Comparison of ENCODE assay signal across 8 cellular contexts in the genomic region with DNA sequence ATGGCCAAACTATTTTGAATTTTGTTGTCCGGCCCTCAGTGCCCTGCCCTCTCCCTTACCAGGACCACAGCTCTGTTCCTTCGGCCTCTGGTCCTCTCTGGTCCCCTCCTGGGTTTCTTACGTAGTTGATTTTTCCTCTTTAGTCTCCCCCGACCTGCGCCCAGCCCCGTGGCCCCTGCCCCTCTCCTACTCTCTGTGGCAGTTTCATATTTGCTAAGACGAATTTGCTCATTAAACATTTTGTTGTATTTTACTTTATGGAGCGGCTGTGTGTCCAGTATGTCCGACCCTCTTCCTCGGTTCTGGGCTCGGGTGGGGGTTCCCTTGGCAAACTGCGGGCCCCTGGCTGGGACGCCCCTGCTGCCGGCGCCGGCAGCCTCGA. TPM values are rescaled to one million over a fixed set of nuclear protein-coding genes. Genes with fewer than 3 reads are reported as not detected.
DNase-seq lines count a peak whose midpoint lies in the region; ATAC-seq and TF ChIP-seq lines count a peak whose summit lies in the region.

No MANE protein-coding gene starts in this region.

- H4K20me1 ChIP-seq in OCI-LY7 (ENCODE audit: insufficient read depth, low read length) (no peaks in the 10 kb centered on the region; the same call in 1 of the 2 replicates), neural progenitor cell (ENCODE audit: low read depth) (peaks cover 70% of the 10 kb centered on the region)

- H3K27ac ChIP-seq in CD8-positive, alpha-beta T cell (ENCODE audit: low read depth, low read length), result peak overlapping the region; percentile 88
- peak overlapping the region; percentile 57 for H3K27ac ChIP-seq in OCI-LY7 (ENCODE audit: low read depth, low read length, poor library complexity, severe bottlenecking)
- H3K27ac ChIP-seq in neural progenitor cell, result peak overlapping the region; percentile 56

- H3K4me1 ChIP-seq in CD8-positive, alpha-beta T cell (ENCODE audit: insufficient read depth, low read length), result peaks cover 50% of the 10 kb centered on the region
- H3K4me1 ChIP-seq in OCI-LY7 (ENCODE audit: insufficient read depth, low read length, poor library complexity, severe bottlenecking) (peaks cover 46% of the 10 kb centered on the region), neural progenitor cell (peaks cover 19% of the 10 kb centered on the region)

- POLR2A ChIA-PET in CD8-positive, alpha-beta T cell (lab: Charles Lee), result interaction anchor here (0.7 to 1.3 kb wide), 2 partner anchors 20 to 27 kb away, joined by 3 to 4 read pairs; a partner anchor contains a TSS
- POLR2A ChIA-PET in OCI-LY7 (lab: Charles Lee), result no interaction called here

- H3K27ac Mint-ChIP-seq in CD8-positive, alpha-beta T cell, result peak overlapping the region; percentile 90
- peak overlapping the region; percentile 93 to 95 for H3K27ac Mint-ChIP-seq in effector memory CD8-positive, alpha-beta T cell
- H3K27ac Mint-ChIP-seq in neural progenitor cell, result peak overlapping the region; percentile 85

- no peaks in the 10 kb centered on the region for H3K27me3 Mint-ChIP-seq in CD8-positive, alpha-beta T cell (ENCODE audit: low read depth)
- no peaks in the 10 kb centered on the region for H3K27me3 Mint-ChIP-seq in effector memory CD8-positive, alpha-beta T cell
- H3K27me3 Mint-ChIP-seq in neural progenitor cell (ENCODE audit: insufficient read depth, low read depth), result peaks cover 12% of the 10 kb centered on the region

- H3K4me3 Mint-ChIP-seq in CD8-positive, alpha-beta T cell, result peak overlapping the region; percentile 76
- H3K4me3 Mint-ChIP-seq in effector memory CD8-positive, alpha-beta T cell, result peak overlapping the region; percentile 90
- H3K4me3 Mint-ChIP-seq in neural progenitor cell, result peak overlapping the region; percentile 85

- no peak overlapping the region for H3K9ac ChIP-seq in neural progenitor cell

- H3K79me2 ChIP-seq in OCI-LY7 (ENCODE audit: insufficient read depth, low read depth, low read length) (peaks cover 66% of the 10 kb centered on the region), neural progenitor cell (ENCODE audit: low read depth) (peaks cover 87% of the 10 kb centered on the region)

- H3K4me2 ChIP-seq in OCI-LY7 (ENCODE audit: low read length), result peak overlapping the region; percentile 72
- peak overlapping the region; percentile 87 for H3K4me2 ChIP-seq in neural progenitor cell

- H2AFZ ChIP-seq in OCI-LY7 (ENCODE audit: low read length) (no peak overlapping the region), neural progenitor cell (replicated peaks) (no peak overlapping the region)

- DNase-seq in CD8-positive, alpha-beta T cell, result no peak
- DNase-seq in OCI-LY7 (ENCODE audit: low spot score) (no peak), neural progenitor cell (ENCODE audit: low spot score) (peak; percentile 31), NOMO-1 treated with dmso at 0.1 percent for 144 hours (lab: John Stamatoyannopoulos, UW; ENCODE audit: unreplicated experiment) (no peak), NCI-H1105 treated with DMSO at 0.1 percent for 48 hours (lab: John Stamatoyannopoulos, UW) (no peak)
- DNase-seq in effector memory CD8-positive, alpha-beta T cell, result no peak

- no peaks in the 10 kb centered on the region for H3K9me3 Mint-ChIP-seq in CD8-positive, alpha-beta T cell
- H3K9me3 Mint-ChIP-seq in effector memory CD8-positive, alpha-beta T cell, result no peaks in the 10 kb centered on the region
- H3K9me3 Mint-ChIP-seq in neural progenitor cell, result no peaks in the 10 kb centered on the region

- intact Hi-C loops in CD8-positive, alpha-beta T cell (cut with DNase I, micrococcal nuclease), result loop anchor here in 1 of 2 experiments (2.0 to 10.0 kb wide), 3 partner anchors 40 to 1230 kb away; a partner anchor contains a TSS
- intact Hi-C loops in OCI-LY7 (cut with micrococcal nuclease; ENCODE audit: unreplicated experiment), result no loop called here

- H3K9me2 ChIP-seq in OCI-LY7 (ENCODE audit: insufficient read depth, low read length), result no peaks in the 10 kb centered on the region

- TF ChIP-seq CTCF in CD8-positive, alpha-beta T cell (IDR thresholded peaks at IDR 0.05), result no peak
- TF ChIP-seq CTCF in OCI-LY7 (conservative IDR thresholded peaks at IDR 0.05; ENCODE audit: low read length) (no peak), neural progenitor cell (IDR thresholded peaks at IDR 0.05) (no peak)

- H3K27me3 ChIP-seq in CD8-positive, alpha-beta T cell (ENCODE audit: insufficient read depth, low read length), result no peaks in the 10 kb centered on the region
- no peaks in the 10 kb centered on the region for H3K27me3 ChIP-seq in neural progenitor cell

- peaks cover 64% of the 10 kb centered on the region for H3K36me3 Mint-ChIP-seq in CD8-positive, alpha-beta T cell
- peaks cover 74% of the 10 kb centered on the region for H3K36me3 Mint-ChIP-seq in effector memory CD8-positive, alpha-beta T cell (ENCODE audit: insufficient read depth)
- peaks cover 18% of the 10 kb centered on the region for H3K36me3 Mint-ChIP-seq in neural progenitor cell

- no peak for ATAC-seq in CD8-positive, alpha-beta T cell
- ATAC-seq in effector memory CD8-positive, alpha-beta T cell (replicated peaks), result no peak
- ATAC-seq in HG02588 (IDR thresholded peaks at IDR 0.05; ENCODE audit: unreplicated experiment) (no peak), HG03520 (IDR thresholded peaks at IDR 0.05; ENCODE audit: unreplicated experiment) (no peak)

- CTCF ChIA-PET in CD8-positive, alpha-beta T cell (lab: Charles Lee), result no interaction called here
- CTCF ChIA-PET in OCI-LY7 (lab: Charles Lee; ENCODE audit: unreplicated experiment), result no interaction called here

- no peaks in the 10 kb centered on the region for H3K9me3 ChIP-seq in CD8-positive, alpha-beta T cell (ENCODE audit: low read length)
- no peaks in the 10 kb centered on the region for H3K9me3 ChIP-seq in OCI-LY7 (ENCODE audit: low read length)
- H3K9me3 ChIP-seq in neural progenitor cell (ENCODE audit: low read depth), result no peaks in the 10 kb centered on the region

- peaks cover 56% of the 10 kb centered on the region for H3K4me1 Mint-ChIP-seq in CD8-positive, alpha-beta T cell (ENCODE audit: low read depth)
- H3K4me1 Mint-ChIP-seq in effector memory CD8-positive, alpha-beta T cell (ENCODE audit: low read depth in 2 of 2), result peaks cover 48 to 49% of the 10 kb centered on the region in 2 donors
- H3K4me1 Mint-ChIP-seq in neural progenitor cell, result peaks cover 36% of the 10 kb centered on the region

- H3F3A ChIP-seq in neural progenitor cell (ENCODE audit: low read depth), result peaks cover 46% of the 10 kb centered on the region

- H3K4me3 ChIP-seq in CD8-positive, alpha-beta T cell (ENCODE audit: low read depth, low read length), result peak overlapping the region; percentile 80
- peak overlapping the region; percentile 95 for H3K4me3 ChIP-seq in OCI-LY7 (ENCODE audit: low read depth, low read length, poor library complexity, severe bottlenecking)
- H3K4me3 ChIP-seq in neural progenitor cell, result peak overlapping the region; percentile 70

- no TSS peak for BruUV-seq in OCI-LY7 (replicated peaks; lab: Mats Ljungman, UMichigan)

- H3K36me3 ChIP-seq in CD8-positive, alpha-beta T cell (ENCODE audit: insufficient read depth, low read length), result peaks cover 34% of the 10 kb centered on the region
- H3K36me3 ChIP-seq in OCI-LY7 (ENCODE audit: insufficient read depth, low read length) (peaks cover 86% of the 10 kb centered on the region), neural progenitor cell (no peaks in the 10 kb centered on the region)

RNA-seq across cellular contexts. Expression of a gene that starts 0.6 kb away (rescaled TPM):
- 10 to 100 TPM; 41.1 to 45.2 TPM for total RNA-seq in CD8-positive, alpha-beta T cell
- total RNA-seq in OCI-LY7 (2014; rRNA removed; shearing (Covaris generic)), result 40.5 and 46.3 TPM in 2 replicates
- total RNA-seq in OCI-LY7 (2022) (120 and 121 TPM in 2 replicates), neural progenitor cell (ENCODE audit: low replicate concordance) (16.1 and 75.0 TPM in 2 replicates)

RNA-seq across cellular contexts. Expression of a gene that starts 19.6 kb away (rescaled TPM):
- 100 to 1,000 TPM; 197 to 201 TPM for total RNA-seq in CD8-positive, alpha-beta T cell
- 193 and 211 TPM in 2 replicates for total RNA-seq in OCI-LY7 (2014; rRNA removed; shearing (Covaris generic))
- total RNA-seq in OCI-LY7 (2022) (233 and 264 TPM in 2 replicates), neural progenitor cell (ENCODE audit: low replicate concordance) (124 and 238 TPM in 2 replicates)

RNA-seq across cellular contexts. Expression of a gene that starts 26.4 kb away (rescaled TPM):
- 1 to 10 TPM; 1.3 to 2.6 TPM for total RNA-seq in CD8-positive, alpha-beta T cell
- 29.4 and 30.1 TPM in 2 replicates for total RNA-seq in OCI-LY7 (2014; rRNA removed; shearing (Covaris generic))
- 29.0 and 30.9 TPM in 2 replicates for total RNA-seq in OCI-LY7 (2022)
- 7.6 and 24.9 TPM in 2 replicates for total RNA-seq in neural progenitor cell (ENCODE audit: low replicate concordance)

RNA-seq across cellular contexts. Expression of a gene that starts 31.0 kb away (rescaled TPM):
- 10 to 100 TPM; 25.6 to 25.7 TPM for total RNA-seq in CD8-positive, alpha-beta T cell
- 26.6 and 44.5 TPM in 2 replicates for total RNA-seq in OCI-LY7 (2014; rRNA removed; shearing (Covaris generic))
- 39.7 and 41.8 TPM in 2 replicates for total RNA-seq in OCI-LY7 (2022)
- total RNA-seq in neural progenitor cell (ENCODE audit: low replicate concordance), result 12.2 and 32.4 TPM in 2 replicates

RNA-seq across cellular contexts. Expression of a gene that starts 33.6 kb away (rescaled TPM):
- total RNA-seq in CD8-positive, alpha-beta T cell, result 10 to 100 TPM; 30.1 to 32.0 TPM
- total RNA-seq in OCI-LY7 (2014; rRNA removed; shearing (Covaris generic)), result 17.6 and 24.4 TPM in 2 replicates
- total RNA-seq in OCI-LY7 (2022) (50.0 and 52.1 TPM in 2 replicates), neural progenitor cell (ENCODE audit: low replicate concordance) (2.8 and 13.4 TPM in 2 replicates)
